Comparison of ENCODE assay signal across 1 cellular context in genomic region chr1:11059166-11059989, GRCh38.
TF ChIP-seq lines count a peak whose summit lies in the region.

No MANE protein-coding gene starts in this region.

TF ChIP-seq in H1, 55 proteins besides CTCF, POLR2A, EP300 and RAD21:
- TF ChIP-seq SIN3A (conservative IDR thresholded peaks at IDR 0.05 in 1 of 2, IDR thresholded peaks at IDR 0.05 in 1 of 2; ENCODE audit: low read depth in 1 of 2, low read length in 2 of 2) (peak in 1 of 2 experiments; percentile 50; a peak in 1 of 4 replicates), SAP30 (IDR thresholded peaks at IDR 0.05; ENCODE audit: insufficient read depth, insufficient replicate concordance, low read length) (peak; percentile 82), CHD2 (IDR thresholded peaks at IDR 0.05; ENCODE audit: low read length) (no peak), KDM4A (IDR thresholded peaks at IDR 0.05; ENCODE audit: low read depth, low read length, severe bottlenecking) (peak; percentile 35), HDAC2 (IDR thresholded peaks at IDR 0.05; ENCODE audit: borderline replicate concordance in 1 of 2, low read depth in 2 of 2, low read length in 2 of 2) (peak in 1 of 2 experiments; percentile 90; a peak in 2 of 4 replicates), CHD7 (IDR thresholded peaks at IDR 0.05; ENCODE audit: insufficient replicate concordance, low read length) (no peak), MAX (IDR thresholded peaks at IDR 0.05) (peak; percentile 47; the same call in 1 of the 2 replicates), YY1 (IDR thresholded peaks at IDR 0.05; ENCODE audit: low read depth, low read length) (no peak), SIRT6 (IDR thresholded peaks at IDR 0.05; ENCODE audit: low read length) (no peak)
